9 cellular contexts compared by ENCODE assay signal in genomic region chr2:42927334-42928160, GRCh38.
DNase-seq lines count a peak whose midpoint lies in the region; ATAC-seq and TF ChIP-seq lines count a peak whose summit lies in the region.
"Had no signal": no experiment of that assay in that cellular context is flagged by ENCODE, and none has a peak within 500 bp of the region (broad histone marks: within the 10 kb centered on the region; RNA-seq: fewer than 3 reads in every experiment).

No MANE protein-coding gene starts in this region.

- no peak overlapping the region for H3K9ac ChIP-seq in endodermal cell (ENCODE audit: extremely low read depth, low read length, poor library complexity, severe bottlenecking)

- H3K4me1 Mint-ChIP-seq in endodermal cell, result peaks cover 85% of the 10 kb centered on the region
- H3K4me1 Mint-ChIP-seq: immature natural killer cell had no signal

- H3K36me3 ChIP-seq in endodermal cell (ENCODE audit: control insufficient read depth, insufficient read depth, low read length) (no peaks in the 10 kb centered on the region), upper lobe of right lung (no peaks in the 10 kb centered on the region)

- no peak for TF ChIP-seq CTCF in endodermal cell (conservative IDR thresholded peaks at IDR 0.05)
- TF ChIP-seq CTCF in upper lobe of right lung (IDR thresholded peaks at IDR 0.05), result no peak

- DNase-seq in NCI-H1417 (lab: John Stamatoyannopoulos, UW) (peak in 2 of 3 experiments; percentile 12 to 84), NCI-H1417 treated with DMSO at 0.1 percent for 48 hours (lab: John Stamatoyannopoulos, UW) (no peak), endodermal cell (no peak), myocyte (ENCODE audit: low read depth) (peak; percentile 18), upper lobe of right lung (no peak), Ammon's horn (ENCODE audit: low spot score) (no peak)
- DNase-seq: immature natural killer cell had no signal

- peak overlapping the region; percentile 56 for H3K4me3 ChIP-seq in endodermal cell (ENCODE audit: low read length)
- H3K4me3 ChIP-seq in upper lobe of right lung, result no peak overlapping the region

- peak overlapping the region; percentile 38 for H3K4me3 Mint-ChIP-seq in endodermal cell
- H3K4me3 Mint-ChIP-seq: immature natural killer cell had no signal

- no peaks in the 10 kb centered on the region for H3K27me3 ChIP-seq in endodermal cell (ENCODE audit: control insufficient read depth, insufficient read depth, low read length, poor library complexity, severe bottlenecking)
- H3K27me3 ChIP-seq in upper lobe of right lung, result no peaks in the 10 kb centered on the region

- H3K9me3 Mint-ChIP-seq in endodermal cell, result no peaks in the 10 kb centered on the region
- H3K9me3 Mint-ChIP-seq: immature natural killer cell had no signal

- H3K4me1 ChIP-seq in endodermal cell (ENCODE audit: control insufficient read depth, insufficient read depth, low read length) (peaks cover 72% of the 10 kb centered on the region), upper lobe of right lung (peaks cover 87% of the 10 kb centered on the region)

- H3K27ac Mint-ChIP-seq in endodermal cell, result peak overlapping the region; percentile 98
- H3K27ac Mint-ChIP-seq: immature natural killer cell had no signal

- WGBS in endodermal cell (ENCODE audit: insufficient coverage in 1 of 2, insufficient read length in 1 of 2), 2 experiments, result 84 to 100% methylated on average over 1 to 10 of the region's 10 CpGs

- H3K9me3 ChIP-seq in endodermal cell (ENCODE audit: control insufficient read depth, low read length) (no peaks in the 10 kb centered on the region), upper lobe of right lung (no peaks in the 10 kb centered on the region)

- intact Hi-C loops in upper lobe of right lung (cut with DNase I), result no loop called here

- no peaks in the 10 kb centered on the region for H3K27me3 Mint-ChIP-seq in endodermal cell (ENCODE audit: insufficient read depth)

- ATAC-seq in upper lobe of right lung (peak; percentile 20), GM21526 (IDR thresholded peaks at IDR 0.05; ENCODE audit: low FRiP score, unreplicated experiment) (no peak), GM19035 (IDR thresholded peaks at IDR 0.05; ENCODE audit: unreplicated experiment) (no peak)

- H3K36me3 Mint-ChIP-seq in endodermal cell (ENCODE audit: low read depth), result no peaks in the 10 kb centered on the region
- H3K36me3 Mint-ChIP-seq: immature natural killer cell had no signal

- H3K27ac ChIP-seq in endodermal cell (ENCODE audit: low read depth, low read length) (peak overlapping the region; percentile 50), upper lobe of right lung (peak overlapping the region; percentile 86)

Comparison
In these comparisons a context has a peak if more than half of its experiments do, and no peak if none do; other contexts are left out.
1. DNase-seq: peak in NCI-H1417 (2 of 3) and myocyte (single experiment); none in NCI-H1417 treated with DMSO at 0.1 percent for 48 hours (single experiment), endodermal cell (single experiment), upper lobe of right lung (single experiment) and Ammon's horn (single experiment).